Comparison of ENCODE assay signal across 8 cellular contexts in genomic region chr6:33420493-33421343, GRCh38. TPM values are rescaled to one million over a fixed set of nuclear protein-coding genes. Genes with fewer than 3 reads are reported as not detected.
DNase-seq lines count a peak whose midpoint lies in the region; ATAC-seq, FAIRE-seq and TF ChIP-seq lines count a peak whose summit lies in the region.

No MANE protein-coding gene starts in this region.

- no peak overlapping the region; a peak in 1 of 22 replicates for H3K9ac ChIP-seq in BLaER1 treated with 17β-estradiol and CSF1 and Interleukin-3, amounts not matched to agents 10 nM and 100 nM
- H3K9ac ChIP-seq in K562 (ENCODE audit: insufficient read depth in 1 of 2, low read depth in 2 of 2, low read length in 2 of 2) = no peak overlapping the region

- H3K4me3 ChIP-seq in BLaER1 treated with 17β-estradiol and CSF1 and Interleukin-3, amounts not matched to agents 10 nM and 100 nM = no peak overlapping the region; a peak in 2 of 20 replicates
- H3K4me3 ChIP-seq in Jurkat, Clone E6-1 (ENCODE audit: low read length) = peak overlapping the region; percentile 28
- H3K4me3 ChIP-seq in K562 = no peak overlapping the region

- H3K4me2 ChIP-seq in BLaER1 treated with 17β-estradiol and CSF1 and Interleukin-3, amounts not matched to agents 10 nM and 100 nM = peak overlapping the region in 6 of 11 experiments; percentile 13 to 51 (median 32); a peak in 9 of 22 replicates
- peak overlapping the region; percentile 43; the same call in 1 of the 2 replicates for H3K4me2 ChIP-seq in K562 (ENCODE audit: insufficient read depth, low read length)

- peaks cover 46 to 58% (median 54%) of the 10 kb centered on the region in 10 experiments for H3K4me1 ChIP-seq in BLaER1 treated with 17β-estradiol and CSF1 and Interleukin-3, amounts not matched to agents 10 nM and 100 nM
- H3K4me1 ChIP-seq in K562 (replicated peaks in 1 of 2; ENCODE audit: control insufficient read depth in 2 of 2, insufficient read depth in 2 of 2, low read length in 2 of 2) = peaks cover 48% of the 10 kb centered on the region in 2 experiments

- TF ChIP-seq EP300 in K562 (IDR thresholded peaks at IDR 0.05; ENCODE audit: low read length) = peak; percentile 43

- ATAC-seq in K562 (no peak), HG02642 (IDR thresholded peaks at IDR 0.05; ENCODE audit: poor library complexity, unreplicated experiment) (no peak), HG02798 (IDR thresholded peaks at IDR 0.05; ENCODE audit: poor library complexity, unreplicated experiment) (no peak)

- H3K9me3 Mint-ChIP-seq in nephron = no peaks in the 10 kb centered on the region

- peaks cover 22% of the 10 kb centered on the region for H3K36me3 Mint-ChIP-seq in nephron (ENCODE audit: low read depth)

- peaks cover 0 to 15% (median 0%) of the 10 kb centered on the region in 11 experiments; a peak in 2 of 22 replicates for H3K27me3 ChIP-seq in BLaER1 treated with 17β-estradiol and CSF1 and Interleukin-3, amounts not matched to agents 10 nM and 100 nM
- no peaks in the 10 kb centered on the region for H3K27me3 ChIP-seq in K562 (ENCODE audit: control insufficient read depth in 2 of 2, insufficient read depth in 2 of 2, low read length in 2 of 2)

- 26% methylated on average over 3 of the region's 6 CpGs for WGBS in K562 (ENCODE audit: insufficient coverage, low coverage, missing lambda C conversion rate)

- H3K4me1 Mint-ChIP-seq in nephron = peaks cover 79% of the 10 kb centered on the region

- no peaks in the 10 kb centered on the region for H3K9me1 ChIP-seq in K562 (ENCODE audit: control insufficient read depth, insufficient read depth, low read length)

- in situ Hi-C loops in K562 (cut with MboI) = no loop called here

- no peak for TF ChIP-seq CTCF in K562 (IDR thresholded peaks at IDR 0.05 in 2 of 3, conservative IDR thresholded peaks at IDR 0.05 in 1 of 3; ENCODE audit: insufficient read depth in 2 of 3, low read depth in 1 of 3, low read length in 3 of 3)
- TF ChIP-seq CTCF in nephron (IDR thresholded peaks at IDR 0.05; ENCODE audit: unreplicated experiment in 3 of 3) = no peak

- H3K27ac ChIP-seq in BLaER1 treated with 17β-estradiol and CSF1 and Interleukin-3, amounts not matched to agents 10 nM and 100 nM = no peak overlapping the region
- peak overlapping the region; percentile 32; the same call in 1 of the 3 replicates for H3K27ac ChIP-seq in K562 (ENCODE audit: extremely low read depth, low read depth, low read length)

- H3K27me3 Mint-ChIP-seq in nephron (ENCODE audit: low read depth) = no peaks in the 10 kb centered on the region

- H3K27ac Mint-ChIP-seq in nephron = peak overlapping the region; percentile 100

- H3K79me2 ChIP-seq in K562 (ENCODE audit: control insufficient read depth, insufficient read depth, low read length) = peaks cover 33% of the 10 kb centered on the region

- no peak for TF ChIP-seq POLR2A in K562 (conservative IDR thresholded peaks at IDR 0.05)

- peak; percentile 56 for DNase-seq in Jurkat, Clone E6-1 (ENCODE audit: low read depth, low spot score)
- DNase-seq in K562 (ENCODE audit: extremely low read depth in 1 of 4, low spot score in 3 of 4) (peak in 1 of 4 experiments; percentile 64), activated gamma-delta T cell treated with Interleukin-2 at 50 U/mL for 16 hours (no peak), GDM1 (lab: John Stamatoyannopoulos, UW) (no peak)

- H3K36me3 ChIP-seq in BLaER1 treated with 17β-estradiol and CSF1 and Interleukin-3, amounts not matched to agents 10 nM and 100 nM = peaks cover 6 to 12% (median 9%) of the 10 kb centered on the region in 11 experiments; a peak in 20 of 22 replicates
- H3K36me3 ChIP-seq in K562 (ENCODE audit: control insufficient read depth, insufficient read depth, low read length) = peaks cover 13% of the 10 kb centered on the region; the same call in 2 of the 3 replicates

- peaks cover 1 to 18% (median 4%) of the 10 kb centered on the region in 11 experiments; a peak in 10 of 22 replicates for H4K20me1 ChIP-seq in BLaER1 treated with 17β-estradiol and CSF1 and Interleukin-3, amounts not matched to agents 10 nM and 100 nM
- peaks cover 5% of the 10 kb centered on the region; the same call in 1 of the 2 replicates for H4K20me1 ChIP-seq in K562 (replicated peaks; ENCODE audit: control insufficient read depth, insufficient read depth, low read length)

- H2AFZ ChIP-seq in K562 (ENCODE audit: low read depth, low read length) = peak overlapping the region; percentile 70

- intact Hi-C loops in K562 (cut with micrococcal nuclease) = loop anchor here (10.0 kb wide), 2 partner anchors 46 to 296 kb away; no protein-coding TSS in a partner anchor

- no TSS peak for BruUV-seq in K562 (replicated peaks; lab: Mats Ljungman, UMichigan)

- CTCF ChIA-PET in K562 (lab: Yijun Ruan, JAX; ENCODE audit: low intra/inter-chr PET ratio) = interaction anchor here (0.6 kb wide), 2 partner anchors 9 to 144 kb away, joined by 3 read pairs; partner anchors contain the start of gene B3GALT4

- FAIRE-seq in K562 (lab: Jason Lieb, UNC) = no peak

- TF ChIP-seq RAD21 in K562 (CRISPR knock-in tag; conservative IDR thresholded peaks at IDR 0.05 in 1 of 2, IDR thresholded peaks at IDR 0.05 in 1 of 2) = no peak

- H3K4me3 Mint-ChIP-seq in nephron = peak overlapping the region; percentile 82 to 88 (median 84)

- H3K9me3 ChIP-seq in BLaER1 treated with 17β-estradiol and CSF1 and Interleukin-3, amounts not matched to agents 10 nM and 100 nM (replicated peaks in 1 of 11) = no peaks in the 10 kb centered on the region
- no peaks in the 10 kb centered on the region for H3K9me3 ChIP-seq in K562 (replicated peaks; ENCODE audit: control insufficient read depth, insufficient read depth, low read depth, low read length)

- POLR2A ChIA-PET in K562 (lab: Yijun Ruan, JAX) = interaction anchor here (0.6 kb wide), 1 partner anchor 306 kb away, joined by 3 read pairs; no protein-coding TSS in a partner anchor

RNA-seq across cellular contexts. Expression of gene SYNGAP1, which starts 0.9 kb away (rescaled TPM):
- 30.1 TPM for polyA plus RNA-seq in Jurkat, Clone E6-1 (2012; ENCODE audit: insufficient read depth, insufficient read length)
- 66.9 and 126 TPM in 2 replicates for total RNA-seq in K562 (2011; cell fraction: chromatin; rRNA removed; ENCODE audit: low replicate concordance)
- total RNA-seq in K562 (2011; cell fraction: nucleolus; rRNA removed) = 33.0 and 37.9 TPM in 2 replicates
- 43.4 and 59.2 TPM in 2 replicates for total RNA-seq in K562 (2011; cell fraction: nucleoplasm; rRNA removed)
- total RNA-seq in K562 (2014; rRNA removed) = 2.5 and 2.9 TPM in 2 replicates
- total RNA-seq in K562 (2014; rRNA removed; fragmentation: Illumina TruSeq; extraction: Trizol) = 1.9 and 2.6 TPM in 2 replicates
- total RNA-seq in K562 (2015; rRNA removed; fragmentation: Illumina TruSeq; extraction: Trizol) = 3.2 and 3.8 TPM in 2 replicates
- 15.2 and 22.8 TPM in 2 replicates for total RNA-seq in K562 (2021)
- 4.4 and 8.2 TPM in 2 replicates for polyA plus RNA-seq in K562 (2011; rRNA removed)
- 2.7 and 2.8 TPM in 2 replicates for polyA plus RNA-seq in K562 (2011; cell fraction: cytosol; rRNA removed)
- polyA plus RNA-seq in K562 (2011; cell fraction: nucleus; rRNA removed) = 51.0 and 114 TPM in 2 replicates
- polyA plus RNA-seq in K562 (2012) = 15.7 and 22.6 TPM in 2 replicates
- polyA plus RNA-seq in K562 (2014; fragmentation: Illumina TruSeq; extraction: Trizol) = 13.9 and 14.2 TPM in 2 replicates
- polyA plus RNA-seq in K562 (2014; fragmentation: Nextera tagmentation; extraction: Ambion mirVana) = under 1 TPM; 0.01 to 0.06 TPM
- 14.2 and 14.6 TPM in 2 replicates for polyA plus RNA-seq in K562 (2014; rRNA removed)
- 4.1 and 4.2 TPM in 2 replicates for polyA minus RNA-seq in K562 (2011; rRNA and poly(A)+ RNA removed)
- 3.9 and 4.4 TPM in 2 replicates for polyA minus RNA-seq in K562 (2011; cell fraction: cytosol; rRNA and poly(A)+ RNA removed)
- 10.8 and 12.3 TPM in 2 replicates for polyA minus RNA-seq in K562 (2011; cell fraction: nucleus; rRNA and poly(A)+ RNA removed)

RNA-seq across cellular contexts. Expression of gene CUTA, which starts 2.8 kb away (rescaled TPM):
- polyA plus RNA-seq in Jurkat, Clone E6-1 (2012; ENCODE audit: insufficient read depth, insufficient read length) = 264 TPM
- 90.7 and 171 TPM in 2 replicates for total RNA-seq in K562 (2011; cell fraction: chromatin; rRNA removed; ENCODE audit: low replicate concordance)
- total RNA-seq in K562 (2011; cell fraction: nucleolus; rRNA removed) = 247 and 251 TPM in 2 replicates
- total RNA-seq in K562 (2011; cell fraction: nucleoplasm; rRNA removed) = 190 and 192 TPM in 2 replicates
- total RNA-seq in K562 (2014; rRNA removed) (310 and 413 TPM in 2 replicates), K562 (2014; rRNA removed; fragmentation: Illumina TruSeq; extraction: Trizol) (192 and 203 TPM in 2 replicates), K562 (2015; rRNA removed; fragmentation: Illumina TruSeq; extraction: Trizol) (316 and 317 TPM in 2 replicates), K562 (2021) (369 and 372 TPM in 2 replicates)
- polyA plus RNA-seq in K562 (2011; rRNA removed) (166 and 178 TPM in 2 replicates), K562 (2014; fragmentation: Illumina TruSeq; extraction: Trizol) (264 and 434 TPM in 2 replicates), K562 (2014; fragmentation: Nextera tagmentation; extraction: Ambion mirVana) (100 to 1,000 TPM; 653 to 682 TPM), K562 (2014; rRNA removed) (296 and 360 TPM in 2 replicates)
- polyA plus RNA-seq in K562 (2011; cell fraction: cytosol; rRNA removed) = 269 and 458 TPM in 2 replicates
- 356 and 369 TPM in 2 replicates for polyA plus RNA-seq in K562 (2011; cell fraction: nucleus; rRNA removed)
- polyA plus RNA-seq in K562 (2012) = 506 and 529 TPM in 2 replicates
- polyA minus RNA-seq in K562 (2011; rRNA and poly(A)+ RNA removed) = 142 and 158 TPM in 2 replicates
- polyA minus RNA-seq in K562 (2011; cell fraction: cytosol; rRNA and poly(A)+ RNA removed) = 90.0 and 120 TPM in 2 replicates
- 56.4 and 86.2 TPM in 2 replicates for polyA minus RNA-seq in K562 (2011; cell fraction: nucleus; rRNA and poly(A)+ RNA removed)

RNA-seq across cellular contexts. Expression of gene PHF1, which starts 9.9 kb away (rescaled TPM):
- polyA plus RNA-seq in Jurkat, Clone E6-1 (2012; ENCODE audit: insufficient read depth, insufficient read length) = 48.0 TPM
- total RNA-seq in K562 (2011; cell fraction: chromatin; rRNA removed; ENCODE audit: low replicate concordance) = 151 and 284 TPM in 2 replicates
- 158 and 171 TPM in 2 replicates for total RNA-seq in K562 (2011; cell fraction: nucleolus; rRNA removed)
- 141 and 150 TPM in 2 replicates for total RNA-seq in K562 (2011; cell fraction: nucleoplasm; rRNA removed)
- total RNA-seq in K562 (2014; rRNA removed) (27.3 and 29.7 TPM in 2 replicates), K562 (2014; rRNA removed; fragmentation: Illumina TruSeq; extraction: Trizol) (16.2 and 20.8 TPM in 2 replicates), K562 (2015; rRNA removed; fragmentation: Illumina TruSeq; extraction: Trizol) (29.6 and 33.7 TPM in 2 replicates), K562 (2021) (42.1 and 43.2 TPM in 2 replicates)
- polyA plus RNA-seq in K562 (2011; rRNA removed) (45.9 and 59.4 TPM in 2 replicates), K562 (2014; fragmentation: Illumina TruSeq; extraction: Trizol) (45.5 and 48.8 TPM in 2 replicates), K562 (2014; fragmentation: Nextera tagmentation; extraction: Ambion mirVana) (1 to 10 TPM; 3.7 to 4.0 TPM), K562 (2014; rRNA removed) (60.8 and 64.2 TPM in 2 replicates)
- polyA plus RNA-seq in K562 (2011; cell fraction: cytosol; rRNA removed) = 56.9 and 69.4 TPM in 2 replicates
- polyA plus RNA-seq in K562 (2011; cell fraction: nucleus; rRNA removed) = 359 and 410 TPM in 2 replicates
- 42.7 and 85.4 TPM in 2 replicates for polyA plus RNA-seq in K562 (2012)
- polyA minus RNA-seq in K562 (2011; rRNA and poly(A)+ RNA removed) = 21.9 and 26.4 TPM in 2 replicates
- polyA minus RNA-seq in K562 (2011; cell fraction: cytosol; rRNA and poly(A)+ RNA removed) = 12.4 and 15.0 TPM in 2 replicates
- 40.8 and 50.0 TPM in 2 replicates for polyA minus RNA-seq in K562 (2011; cell fraction: nucleus; rRNA and poly(A)+ RNA removed)

RNA-seq across cellular contexts. Expression of gene KIFC1, which starts 29.1 kb away (rescaled TPM):
- polyA plus RNA-seq in Jurkat, Clone E6-1 (2012; ENCODE audit: insufficient read depth, insufficient read length) = 111 TPM
- total RNA-seq in K562 (2011; cell fraction: chromatin; rRNA removed; ENCODE audit: low replicate concordance) = 117 and 182 TPM in 2 replicates
- total RNA-seq in K562 (2011; cell fraction: nucleolus; rRNA removed) = 141 and 154 TPM in 2 replicates
- 113 and 129 TPM in 2 replicates for total RNA-seq in K562 (2011; cell fraction: nucleoplasm; rRNA removed)
- 50.2 and 62.5 TPM in 2 replicates for total RNA-seq in K562 (2014; rRNA removed)
- total RNA-seq in K562 (2014; rRNA removed; fragmentation: Illumina TruSeq; extraction: Trizol) = 38.6 and 42.3 TPM in 2 replicates
- total RNA-seq in K562 (2015; rRNA removed; fragmentation: Illumina TruSeq; extraction: Trizol) = 77.9 and 80.1 TPM in 2 replicates
- 79.2 and 85.6 TPM in 2 replicates for total RNA-seq in K562 (2021)
- 95.2 and 103 TPM in 2 replicates for polyA plus RNA-seq in K562 (2011; rRNA removed)
- 82.9 and 95.7 TPM in 2 replicates for polyA plus RNA-seq in K562 (2011; cell fraction: cytosol; rRNA removed)
- polyA plus RNA-seq in K562 (2011; cell fraction: nucleus; rRNA removed) = 255 and 308 TPM in 2 replicates
- 70.1 and 78.9 TPM in 2 replicates for polyA plus RNA-seq in K562 (2012)
- polyA plus RNA-seq in K562 (2014; fragmentation: Illumina TruSeq; extraction: Trizol) = 76.9 and 82.7 TPM in 2 replicates
- 1 to 10 TPM; 1.3 to 2.2 TPM for polyA plus RNA-seq in K562 (2014; fragmentation: Nextera tagmentation; extraction: Ambion mirVana)
- polyA plus RNA-seq in K562 (2014; rRNA removed) = 84.1 and 88.6 TPM in 2 replicates
- polyA minus RNA-seq in K562 (2011; rRNA and poly(A)+ RNA removed) = 91.4 and 99.3 TPM in 2 replicates
- 43.1 and 48.8 TPM in 2 replicates for polyA minus RNA-seq in K562 (2011; cell fraction: cytosol; rRNA and poly(A)+ RNA removed)
- polyA minus RNA-seq in K562 (2011; cell fraction: nucleus; rRNA and poly(A)+ RNA removed) = 113 and 139 TPM in 2 replicates

RNA-seq across cellular contexts. Expression of gene ZBTB9, which starts 33.7 kb away (rescaled TPM):
- 12.7 TPM for polyA plus RNA-seq in Jurkat, Clone E6-1 (2012; ENCODE audit: insufficient read depth, insufficient read length)
- 14.2 and 31.6 TPM in 2 replicates for total RNA-seq in K562 (2011; cell fraction: chromatin; rRNA removed; ENCODE audit: low replicate concordance)
- 23.9 and 26.3 TPM in 2 replicates for total RNA-seq in K562 (2011; cell fraction: nucleolus; rRNA removed)
- total RNA-seq in K562 (2011; cell fraction: nucleoplasm; rRNA removed) = 14.0 and 19.2 TPM in 2 replicates
- total RNA-seq in K562 (2014; rRNA removed) (10.4 and 15.0 TPM in 2 replicates), K562 (2014; rRNA removed; fragmentation: Illumina TruSeq; extraction: Trizol) (10.3 and 10.4 TPM in 2 replicates), K562 (2015; rRNA removed; fragmentation: Illumina TruSeq; extraction: Trizol) (12.7 and 13.1 TPM in 2 replicates), K562 (2021) (15.9 and 17.3 TPM in 2 replicates)
- polyA plus RNA-seq in K562 (2011; rRNA removed) (10.5 and 11.1 TPM in 2 replicates), K562 (2014; fragmentation: Illumina TruSeq; extraction: Trizol) (16.3 and 19.5 TPM in 2 replicates), K562 (2014; fragmentation: Nextera tagmentation; extraction: Ambion mirVana) (1 to 10 TPM; 1.9 to 2.5 TPM), K562 (2014; rRNA removed) (6.9 and 11.9 TPM in 2 replicates)
- 7.8 and 10.3 TPM in 2 replicates for polyA plus RNA-seq in K562 (2011; cell fraction: cytosol; rRNA removed)
- 13.6 and 18.1 TPM in 2 replicates for polyA plus RNA-seq in K562 (2011; cell fraction: nucleus; rRNA removed)
- polyA plus RNA-seq in K562 (2012) = 12.2 and 14.5 TPM in 2 replicates
- 11.3 and 13.1 TPM in 2 replicates for polyA minus RNA-seq in K562 (2011; rRNA and poly(A)+ RNA removed)
- 11.1 and 15.7 TPM in 2 replicates for polyA minus RNA-seq in K562 (2011; cell fraction: cytosol; rRNA and poly(A)+ RNA removed)
- polyA minus RNA-seq in K562 (2011; cell fraction: nucleus; rRNA and poly(A)+ RNA removed) = 6.6 and 10.3 TPM in 2 replicates
